22 cellular contexts compared by ENCODE assay signal in genomic region chr9:136341769-136342168, GRCh38. TPM values are rescaled to one million over a fixed set of nuclear protein-coding genes. Genes with fewer than 3 reads are reported as not detected.
A peak's percentile ranks its signal among the peaks of the same experiment; 100 is the strongest.
DNase-seq lines count a peak whose midpoint lies in the region; ATAC-seq and TF ChIP-seq lines count a peak whose summit lies in the region.
"Had no signal": no experiment of that assay in that cellular context is flagged by ENCODE, and none has a peak within 500 bp of the region (broad histone marks: within the 10 kb centered on the region; RNA-seq: fewer than 3 reads in every experiment).

No MANE protein-coding gene starts in this region.

- CTCF ChIA-PET in RWPE1 (lab: Yijun Ruan, JAX) = no interaction called here

- no peaks in the 10 kb centered on the region for H3K9me3 ChIP-seq in mesodermal cell (ENCODE audit: control insufficient read depth, low read length)
- H3K9me3 ChIP-seq: Caco-2, neutrophil, SJCRH30 had no signal

- TF ChIP-seq CTCF in RWPE1 (conservative IDR thresholded peaks at IDR 0.05; ENCODE audit: low read depth) (no peak), coronary artery (IDR thresholded peaks at IDR 0.05) (no peak)

- DNase-seq in RWPE1 (ENCODE audit: low spot score) (no peak), coronary artery (ENCODE audit: low spot score) (no peak), substantia nigra (lab: John Stamatoyannopoulos, UW) (no peak), retina (no peak)
- DNase-seq: activated CD4-positive, alpha-beta T cell treated with anti-CD3 and anti-CD28 coated beads, Interleukin-2, amount 50 U/mL, for 4 hours; activated effector memory CD4-positive, alpha-beta T cell treated with anti-CD3 and anti-CD28 coated beads, Interleukin-2, amount 50 U/mL, for 16 hours; AML-193; Caco-2; central memory CD4-positive, alpha-beta T cell; effector memory CD4-positive, alpha-beta T cell; immature natural killer cell; mesenchymal stem cell; NCI-H1417 treated with DMSO at 0.1 percent for 48 hours; NCI-H526 treated with DMSO at 0.1 percent for 48 hours; OCI-M1; SJCRH30 had no signal

- peak overlapping the region; percentile 84 for H3K27ac ChIP-seq in RWPE1
- peak overlapping the region in 1 of 2 donors; percentile 76 for H3K27ac ChIP-seq in coronary artery
- peak overlapping the region; percentile 80 for H3K27ac ChIP-seq in mesodermal cell (ENCODE audit: low read depth, low read length, severe bottlenecking)
- H3K27ac ChIP-seq in substantia nigra (ENCODE audit: low read depth, low read length, poor library complexity, severe bottlenecking) = peak overlapping the region; percentile 51
- H3K27ac ChIP-seq: neutrophil, SJCRH30, VCaP had no signal

- WGBS in mesodermal cell (ENCODE audit: insufficient coverage in 2 of 2), 2 experiments = 93 to 97% methylated on average over 9 of the region's 10 CpGs

- peaks cover 17% of the 10 kb centered on the region for H3K4me1 ChIP-seq in mesodermal cell (ENCODE audit: control insufficient read depth, insufficient read depth, low read length, poor library complexity, severe bottlenecking)

- no peak for ATAC-seq in GM18870 (IDR thresholded peaks at IDR 0.05; ENCODE audit: unreplicated experiment)
- ATAC-seq in HG03354 (IDR thresholded peaks at IDR 0.05; ENCODE audit: poor library complexity, severe bottlenecking, unreplicated experiment) = no peak
- ATAC-seq: stimulated activated effector memory CD8-positive, alpha-beta T cell treated with anti-CD3 and anti-CD28 coated beads, Interleukin-12 subunit alpha, Interleukin-12 subunit beta, amount 100 ng/mL, for 72 hours had no signal

- H3K36me3 ChIP-seq in mesodermal cell (ENCODE audit: control insufficient read depth, insufficient read depth, low read length) = peaks cover 48% of the 10 kb centered on the region
- H3K36me3 ChIP-seq: neutrophil had no signal

- H3K4me3 ChIP-seq in coronary artery (peak overlapping the region; percentile 70), mesodermal cell (ENCODE audit: extremely low read depth, insufficient read depth, low read length, poor library complexity, severe bottlenecking) (no peak overlapping the region)
- H3K4me3 ChIP-seq: SJCRH30 had no signal

- POLR2A ChIA-PET in RWPE1 (lab: Yijun Ruan, JAX; ENCODE audit: low non-redundant PET) = no interaction called here

RNA-seq across cellular contexts. Expression of gene GPSM1, which starts 14.4 kb away (rescaled TPM):
- polyA plus RNA-seq in mesodermal cell (2013, experiment 1 of 2) = 47.8 TPM
- polyA plus RNA-seq in mesodermal cell (2013, experiment 2 of 2) = 38.3 TPM

RNA-seq across cellular contexts. Expression of gene DNLZ, which starts 21.8 kb away (rescaled TPM):
- polyA plus RNA-seq in mesodermal cell (2013, experiment 1 of 2) = 13.4 TPM
- 10.4 TPM for polyA plus RNA-seq in mesodermal cell (2013, experiment 2 of 2)

RNA-seq across cellular contexts. Expression of gene CARD9, which starts 31.7 kb away (rescaled TPM):
- 0.37 TPM for polyA plus RNA-seq in mesodermal cell (2013, experiment 1 of 2)
- 0.40 TPM for polyA plus RNA-seq in mesodermal cell (2013, experiment 2 of 2)

RNA-seq across cellular contexts. Expression of gene CCDC187, which starts 37.9 kb away (rescaled TPM):
- polyA plus RNA-seq in mesodermal cell (2013, experiment 1 of 2) = not detected
- polyA plus RNA-seq in mesodermal cell (2013, experiment 2 of 2) = not detected
- polyA plus RNA-seq: immature natural killer cell had no signal

RNA-seq across cellular contexts. Expression of gene SNAPC4, which starts 58.2 kb away (rescaled TPM):
- 11.4 TPM for polyA plus RNA-seq in mesodermal cell (2013, experiment 1 of 2)
- polyA plus RNA-seq in mesodermal cell (2013, experiment 2 of 2) = 10.1 TPM
